8 cellular contexts compared by ENCODE assay signal in the genomic region with DNA sequence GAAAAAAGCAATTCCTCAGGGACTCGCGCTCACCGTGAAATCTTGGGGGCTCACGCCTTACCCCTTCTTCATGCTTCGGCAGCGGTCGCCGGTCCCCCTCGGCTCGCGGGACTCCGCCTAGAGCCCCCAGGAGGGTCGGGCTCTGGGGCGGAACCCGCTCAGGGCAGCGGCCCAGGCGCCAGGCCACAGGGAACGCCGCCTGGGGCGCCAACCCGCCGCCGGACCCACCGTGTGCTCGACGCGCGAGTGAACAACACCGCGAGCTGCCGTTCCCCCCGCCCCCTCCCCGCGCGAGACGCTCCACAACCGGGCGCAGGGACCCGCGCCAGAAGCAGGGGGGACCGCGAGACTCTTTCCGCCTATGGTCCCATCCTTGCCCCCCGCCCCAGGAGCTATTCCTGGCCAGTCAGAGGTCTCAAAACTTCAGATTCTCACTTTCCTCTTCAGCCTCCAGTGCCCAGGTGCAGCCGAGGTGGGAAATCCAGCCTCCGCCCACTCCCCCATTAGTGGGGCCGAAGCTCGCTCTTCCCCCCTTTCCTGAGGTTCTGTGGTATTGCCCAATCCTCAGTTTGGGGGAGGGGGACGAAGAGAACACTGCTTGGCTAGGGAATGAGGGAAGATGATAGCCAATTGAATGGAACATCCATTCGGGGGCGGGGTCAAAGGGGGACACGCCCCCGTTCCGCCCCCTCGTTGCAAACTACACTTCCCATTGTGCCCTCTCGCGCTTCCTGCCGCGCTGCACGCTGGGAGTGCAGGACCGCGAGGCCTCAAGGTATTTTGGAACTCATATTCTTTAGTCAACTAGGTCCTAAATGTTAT. TPM values are rescaled to one million over a fixed set of nuclear protein-coding genes. Genes with fewer than 3 reads are reported as not detected.
DNase-seq lines count a peak whose midpoint lies in the region; ATAC-seq and TF ChIP-seq lines count a peak whose summit lies in the region.

WASF1 (minus strand) TSS at position 265 of the 822 bp plus-strand sequence. CDS start 52,069 bp downstream, outside the sequence.

- intact Hi-C loops in ascending aorta (cut with DNase I) (loop anchor here (1.0 to 10.0 kb wide), 5 partner anchors 82 to 698 kb away; partner anchors contain the start of genes AK9, CDK19 and FIG4), right cardiac atrium (cut with DNase I) (loop anchor here in 3 of 4 donors (5.0 to 10.0 kb wide), 3 partner anchors 208 to 215 kb away; no protein-coding TSS in a partner anchor), psoas muscle (cut with DNase I) (loop anchor here in 1 of 2 donors (2.0 to 5.0 kb wide), 2 partner anchors 211 to 487 kb away; partner anchors contain the start of genes AK9 and FIG4)

- H3K27me3 ChIP-seq in ascending aorta, result no peaks in the 10 kb centered on the region
- H3K27me3 ChIP-seq in right cardiac atrium (ENCODE audit: control insufficient read depth, insufficient read depth), result no peaks in the 10 kb centered on the region
- H3K27me3 ChIP-seq in psoas muscle (ENCODE audit: insufficient read depth in 3 of 3, low read length in 2 of 3), result peaks cover 0 to 21% (median 0%) of the 10 kb centered on the region in 3 donors

- ATAC-seq in HG02943 (IDR thresholded peaks at IDR 0.05; ENCODE audit: low read depth, unreplicated experiment) (peak; percentile 93), right cardiac atrium (peak; percentile 99), psoas muscle (peak; percentile 99 to 100 (median 100))

- H3K4me1 ChIP-seq in ascending aorta (peaks cover 3 to 22% of the 10 kb centered on the region in 2 donors), right cardiac atrium (ENCODE audit: control insufficient read depth, insufficient read depth, low read length) (peaks cover 6% of the 10 kb centered on the region), psoas muscle (peaks cover 32% of the 10 kb centered on the region), urinary bladder (ENCODE audit: insufficient read depth) (peaks cover 8% of the 10 kb centered on the region)

- H3K9me3 ChIP-seq in ascending aorta (no peaks in the 10 kb centered on the region), right cardiac atrium (ENCODE audit: control insufficient read depth, low read length) (no peaks in the 10 kb centered on the region), psoas muscle (no peaks in the 10 kb centered on the region)

- peak; percentile 27 for TF ChIP-seq POLR2A in GM15510 (IDR thresholded peaks at IDR 0.05; ENCODE audit: borderline replicate concordance, extremely low read depth, insufficient read length)

- WGBS in right cardiac atrium, result under 1% methylated on average over 62 of the region's 62 CpGs
- 0% methylated on average over 44 to 62 of the region's 62 CpGs for WGBS in psoas muscle, 3 donors
- WGBS in urinary bladder, result under 1% methylated on average over 62 of the region's 62 CpGs

- DNase-seq in NCI-H187 (lab: John Stamatoyannopoulos, UW), result peak; percentile 95 to 98
- DNase-seq in T-helper 2 cell, result peak; percentile 77 to 97 (median 85)
- DNase-seq in ascending aorta (ENCODE audit: low spot score in 2 of 2), result peak; percentile 84 to 98
- DNase-seq in right cardiac atrium, result peak; percentile 94 to 98 (median 97)
- peak; percentile 94 to 95 for DNase-seq in psoas muscle

- H3K36me3 ChIP-seq in ascending aorta (no peaks in the 10 kb centered on the region), psoas muscle (ENCODE audit: insufficient read depth in 1 of 2, low read depth in 1 of 2) (no peaks in the 10 kb centered on the region), urinary bladder (ENCODE audit: insufficient read depth) (no peaks in the 10 kb centered on the region)

- H3K4me3 ChIP-seq in ascending aorta (peak within 1 kb of the TSS; percentile 85 to 86), right cardiac atrium (ENCODE audit: low read length) (peak within 1 kb of the TSS; percentile 86), psoas muscle (peak within 1 kb of the TSS; percentile 75), urinary bladder (ENCODE audit: low read depth, low read length) (peak within 1 kb of the TSS; percentile 77)

- H3K27ac ChIP-seq in ascending aorta (peak within 1 kb of the TSS; percentile 81 to 83), right cardiac atrium (ENCODE audit: low read length) (peak within 1 kb of the TSS; percentile 93), psoas muscle (peak within 1 kb of the TSS; percentile 89), urinary bladder (ENCODE audit: low read depth) (peak within 1 kb of the TSS; percentile 73)

- TF ChIP-seq CTCF in ascending aorta (IDR thresholded peaks at IDR 0.05) (peak in 1 of 3 experiments; percentile 13), psoas muscle (IDR thresholded peaks at IDR 0.05) (no peak)

RNA-seq across cellular contexts. Expression of gene WASF1, which starts in this region (rescaled TPM):
- total RNA-seq in ascending aorta (0.53 TPM), right cardiac atrium (1 to 10 TPM; 1.5 to 3.6 (median 2.3) TPM), psoas muscle (1 to 10 TPM in 1 of 4 donors, under 1 TPM in 3; 0.47 to 1.1 (median 0.81) TPM), urinary bladder (14.5 TPM)
- polyA plus RNA-seq in right cardiac atrium (2.0 TPM), psoas muscle (1 to 10 TPM in 2 of 3 donors, under 1 TPM in 1; 0.90 to 5.3 (median 2.3) TPM), urinary bladder (8.3 TPM)

Comparison
In these comparisons a context has a peak if more than half of its experiments do, and no peak if none do; other contexts are left out.
1. Peak in every context shown above with its lines: DNase-seq, ATAC-seq, H3K4me3 ChIP-seq and H3K27ac ChIP-seq.
2. Peak in DNase-seq, H3K4me3 ChIP-seq and H3K27ac ChIP-seq in ascending aorta; RNA of the gene not detected or under 1 TPM.